8 cellular contexts compared by ENCODE assay signal in the genomic region with DNA sequence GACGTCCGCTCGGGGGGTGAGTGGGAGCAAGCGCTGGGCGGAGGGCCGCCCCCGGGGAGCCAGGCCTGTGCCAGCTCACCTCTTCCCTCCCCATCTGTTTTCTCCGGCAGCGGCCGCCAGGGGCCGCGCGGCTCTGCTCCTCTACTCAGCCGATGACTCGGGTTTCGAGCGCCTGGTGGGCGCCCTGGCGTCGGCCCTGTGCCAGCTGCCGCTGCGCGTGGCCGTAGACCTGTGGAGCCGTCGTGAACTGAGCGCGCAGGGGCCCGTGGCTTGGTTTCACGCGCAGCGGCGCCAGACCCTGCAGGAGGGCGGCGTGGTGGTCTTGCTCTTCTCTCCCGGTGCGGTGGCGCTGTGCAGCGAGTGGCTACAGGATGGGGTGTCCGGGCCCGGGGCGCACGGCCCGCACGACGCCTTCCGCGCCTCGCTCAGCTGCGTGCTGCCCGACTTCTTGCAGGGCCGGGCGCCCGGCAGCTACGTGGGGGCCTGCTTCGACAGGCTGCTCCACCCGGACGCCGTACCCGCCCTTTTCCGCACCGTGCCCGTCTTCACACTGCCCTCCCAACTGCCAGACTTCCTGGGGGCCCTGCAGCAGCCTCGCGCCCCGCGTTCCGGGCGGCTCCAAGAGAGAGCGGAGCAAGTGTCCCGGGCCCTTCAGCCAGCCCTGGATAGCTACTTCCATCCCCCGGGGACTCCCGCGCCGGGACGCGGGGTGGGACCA. TPM values are rescaled to one million over a fixed set of nuclear protein-coding genes. Genes with fewer than 3 reads are reported as not detected.
DNase-seq lines count a peak whose midpoint lies in the region; ATAC-seq and TF ChIP-seq lines count a peak whose summit lies in the region.

No MANE protein-coding gene starts in this region.

- no peaks in the 10 kb centered on the region for H3K9me3 Mint-ChIP-seq in activated T-cell treated with anti-CD3 and anti-CD28 coated beads, Interleukin-2, amount 50 U/mL, for 4 hours
- H3K9me3 Mint-ChIP-seq in nephron = no peaks in the 10 kb centered on the region

- TF ChIP-seq CTCF in GM20000 (IDR thresholded peaks at IDR 0.05; ENCODE audit: extremely low read depth, missing control alignments) (peak; percentile 76), nephron (IDR thresholded peaks at IDR 0.05; ENCODE audit: unreplicated experiment in 3 of 3) (peak; percentile 58 to 68 (median 64))

- H3K4me1 Mint-ChIP-seq in activated T-cell treated with anti-CD3 and anti-CD28 coated beads, Interleukin-2, amount 50 U/mL, for 4 hours (ENCODE audit: low read depth) = peaks cover 37% of the 10 kb centered on the region
- H3K4me1 Mint-ChIP-seq in nephron = peaks cover 12% of the 10 kb centered on the region

- H3K4me3 Mint-ChIP-seq in activated T-cell treated with anti-CD3 and anti-CD28 coated beads, Interleukin-2, amount 50 U/mL, for 4 hours = peak overlapping the region; percentile 97
- peak overlapping the region; percentile 92 to 99 (median 94) for H3K4me3 Mint-ChIP-seq in nephron

- no peaks in the 10 kb centered on the region for H3K27me3 Mint-ChIP-seq in activated T-cell treated with anti-CD3 and anti-CD28 coated beads, Interleukin-2, amount 50 U/mL, for 4 hours (ENCODE audit: low read depth)
- peaks cover 3% of the 10 kb centered on the region for H3K27me3 Mint-ChIP-seq in nephron (ENCODE audit: low read depth)

- H3K27ac Mint-ChIP-seq in nephron = peak overlapping the region in 2 of 3 experiments; percentile 85 to 96

- peaks cover 11% of the 10 kb centered on the region for H3K36me3 Mint-ChIP-seq in activated T-cell treated with anti-CD3 and anti-CD28 coated beads, Interleukin-2, amount 50 U/mL, for 4 hours (ENCODE audit: insufficient read depth)
- peaks cover 20% of the 10 kb centered on the region for H3K36me3 Mint-ChIP-seq in nephron (ENCODE audit: low read depth)

- peak; percentile 92 for DNase-seq in DMS 273 (lab: John Stamatoyannopoulos, UW; ENCODE audit: unreplicated experiment)
- DNase-seq in GM20000 (ENCODE audit: low spot score) = peak; percentile 90
- DNase-seq in HT-29 (ENCODE audit: low spot score) = peak; percentile 75
- peak; percentile 34 for DNase-seq in OCI-M2 (lab: John Stamatoyannopoulos, UW; ENCODE audit: unreplicated experiment)
- peak; percentile 88 for DNase-seq in activated T-cell treated with anti-CD3 and anti-CD28 coated beads, Interleukin-2, amount 50 U/mL, for 4 hours
- peak; percentile 53 for DNase-seq in fibroblast of gingiva (ENCODE audit: low read depth)
- DNase-seq in stimulated activated naive CD4-positive, alpha-beta T cell treated with Interleukin-2 at 50 U/mL for 16 hours (lab: John Stamatoyannopoulos, UW) = peak; percentile 91

- peak; percentile 79 to 81 for ATAC-seq in activated T-cell treated with anti-CD3 and anti-CD28 coated beads, Interleukin-2, amount 50 U/mL, for 4 hours

RNA-seq across cellular contexts. Expression of a gene that starts 0.6 kb away (rescaled TPM):
- total RNA-seq in HT-29 (2014; rRNA removed; shearing (Covaris generic)) = 10.4 and 12.9 TPM in 2 replicates
- total RNA-seq in activated T-cell treated with anti-CD3 and anti-CD28 coated beads, Interleukin-2, amount 50 U/mL, for 4 hours = 10 to 100 TPM; 11.0 to 15.6 (median 13.0) TPM

RNA-seq across cellular contexts. Expression of a gene that starts 16.1 kb away (rescaled TPM):
- total RNA-seq in HT-29 (2014; rRNA removed; shearing (Covaris generic)) = 18.6 and 23.4 TPM in 2 replicates
- under 1 TPM; 0.27 to 0.53 (median 0.40) TPM for total RNA-seq in activated T-cell treated with anti-CD3 and anti-CD28 coated beads, Interleukin-2, amount 50 U/mL, for 4 hours

RNA-seq across cellular contexts. Expression of a gene that starts 19.2 kb away (rescaled TPM):
- total RNA-seq in HT-29 (2014; rRNA removed; shearing (Covaris generic)) = 0.65 and 0.89 TPM in 2 replicates
- 1 to 10 TPM; 6.7 to 7.6 (median 7.5) TPM for total RNA-seq in activated T-cell treated with anti-CD3 and anti-CD28 coated beads, Interleukin-2, amount 50 U/mL, for 4 hours

RNA-seq across cellular contexts. Expression of a gene that starts 30.4 kb away (rescaled TPM):
- 13.4 and 17.0 TPM in 2 replicates for total RNA-seq in HT-29 (2014; rRNA removed; shearing (Covaris generic))
- total RNA-seq in activated T-cell treated with anti-CD3 and anti-CD28 coated beads, Interleukin-2, amount 50 U/mL, for 4 hours = under 1 TPM; 0.47 to 0.73 (median 0.61) TPM

RNA-seq across cellular contexts. Expression of a gene that starts 42.6 kb away (rescaled TPM):
- total RNA-seq in HT-29 (2014; rRNA removed; shearing (Covaris generic)) = 24.0 and 26.0 TPM in 2 replicates
- 10 to 100 TPM; 39.2 to 42.3 (median 41.2) TPM for total RNA-seq in activated T-cell treated with anti-CD3 and anti-CD28 coated beads, Interleukin-2, amount 50 U/mL, for 4 hours

Comparison
In these comparisons a context has a peak if more than half of its experiments do, and no peak if none do; other contexts are left out.
1. Peak in every context shown above with its lines: DNase-seq and ATAC-seq.
2. DNase-seq: peak in every context shown above with its lines; median percentile 92 in DMS 273; 91 in stimulated activated naive CD4-positive, alpha-beta T cell treated with Interleukin-2 at 50 U/mL for 16 hours; 90 in GM20000; 88 in activated T-cell treated with anti-CD3 and anti-CD28 coated beads, Interleukin-2, amount 50 U/mL, for 4 hours; 75 in HT-29; 53 in fibroblast of gingiva; 34 in OCI-M2.
3. RNA of a gene that starts 16.1 kb away (total RNA-seq): 18.6 to 23.4 TPM in HT-29; 0.27 to 0.53 TPM in activated T-cell treated with anti-CD3 and anti-CD28 coated beads, Interleukin-2, amount 50 U/mL, for 4 hours; every median in the first group is over 10 times any median in the second.